Comparison of ENCODE assay signal across 23 cellular contexts in genomic region chr6:99810942-99811633, GRCh38.
"Had no signal": no experiment of that assay in that cellular context is flagged by ENCODE, and none has a peak within 500 bp of the region (broad histone marks: within the 10 kb centered on the region; RNA-seq: fewer than 3 reads in every experiment).

No MANE protein-coding gene starts in this region.

- DNase-seq: activated CD4-positive, alpha-beta T cell treated with anti-CD3 and anti-CD28 coated beads, Interleukin-2, amount 50 U/mL, for 48 hours; activated gamma-delta T cell; adrenal gland; cerebellar nuclear complex; effector memory CD8-positive, alpha-beta T cell; left ventricle myocardium inferior; mesenchymal stem cell; naive thymus-derived CD8-positive, alpha-beta T cell; ovary; psoas muscle; right lobe of liver; small intestine; stimulated activated CD4-positive, alpha-beta T cell treated with anti-CD3 and anti-CD28 coated beads, Interleukin-15, amount 100 ng/mL, for 24 hours; stimulated activated CD4-positive, alpha-beta T cell treated with anti-CD3 and anti-CD28 coated beads, Interleukin-2, amount 100 ng/mL, for 48 hours; T-helper 2 cell; WERI-Rb-1 had no signal

- H3K4me3 Mint-ChIP-seq: dendritic cell treated with granulocyte-macrophage colony-stimulating factor and Interleukin-4, amounts not matched to agents 40 ng/mL and 50 ng/mL, for 4 days; effector memory CD8-positive, alpha-beta T cell; naive thymus-derived CD8-positive, alpha-beta T cell; stimulated activated naive CD8-positive, alpha-beta T cell treated with anti-CD3 and anti-CD28 coated beads, Interleukin-15, Interleukin-2, amounts not matched to agents 100 ng/mL and 50 ng/mL, for 24 hours had no signal

- H3K36me3 ChIP-seq: adrenal gland, breast epithelium, left ventricle myocardium inferior, ovary, right lobe of liver, upper lobe of left lung, WERI-Rb-1 had no signal

- H3K4me3 ChIP-seq: adrenal gland, breast epithelium, left ventricle myocardium inferior, ovary, psoas muscle, right lobe of liver, upper lobe of left lung had no signal

- ATAC-seq: activated naive CD4-positive, alpha-beta T cell treated with anti-CD3 and anti-CD28 coated beads, Interleukin-2, amount 50 U/mL, for 72 hours; effector memory CD8-positive, alpha-beta T cell; naive thymus-derived CD8-positive, alpha-beta T cell; psoas muscle; right lobe of liver had no signal

- H3K27ac Mint-ChIP-seq: activated naive CD4-positive, alpha-beta T cell treated with anti-CD3 and anti-CD28 coated beads, Interleukin-2, amount 50 U/mL, for 72 hours; dendritic cell treated with granulocyte-macrophage colony-stimulating factor and Interleukin-4, amounts not matched to agents 40 ng/mL and 50 ng/mL, for 4 days; effector memory CD8-positive, alpha-beta T cell; stimulated activated naive CD8-positive, alpha-beta T cell treated with anti-CD3 and anti-CD28 coated beads, Interleukin-15, Interleukin-2, amounts not matched to agents 100 ng/mL and 50 ng/mL, for 24 hours had no signal

- H3K4me1 ChIP-seq: adrenal gland, breast epithelium, left ventricle myocardium inferior, psoas muscle, right lobe of liver, upper lobe of left lung had no signal

- FAIRE-seq: astrocyte, islet of Langerhans, small intestine had no signal

- H3K36me3 Mint-ChIP-seq: activated naive CD4-positive, alpha-beta T cell treated with anti-CD3 and anti-CD28 coated beads, Interleukin-2, amount 50 U/mL, for 72 hours; naive thymus-derived CD8-positive, alpha-beta T cell had no signal

- H3K27ac ChIP-seq: adrenal gland, breast epithelium, left ventricle myocardium inferior, ovary, psoas muscle, right lobe of liver, upper lobe of left lung, WERI-Rb-1 had no signal

- H3K27me3 Mint-ChIP-seq: dendritic cell treated with granulocyte-macrophage colony-stimulating factor and Interleukin-4, amounts not matched to agents 40 ng/mL and 50 ng/mL, for 4 days had no signal

- H3K27me3 ChIP-seq: adrenal gland, breast epithelium, ovary, right lobe of liver, upper lobe of left lung had no signal

- H3K9me3 ChIP-seq: adrenal gland, breast epithelium, left ventricle myocardium inferior, ovary, psoas muscle, right lobe of liver, upper lobe of left lung had no signal

- H3K4me1 Mint-ChIP-seq: naive thymus-derived CD8-positive, alpha-beta T cell had no signal

- H3K9me3 Mint-ChIP-seq: activated naive CD4-positive, alpha-beta T cell treated with anti-CD3 and anti-CD28 coated beads, Interleukin-2, amount 50 U/mL, for 72 hours; dendritic cell treated with granulocyte-macrophage colony-stimulating factor and Interleukin-4, amounts not matched to agents 40 ng/mL and 50 ng/mL, for 4 days; effector memory CD8-positive, alpha-beta T cell; stimulated activated naive CD8-positive, alpha-beta T cell treated with anti-CD3 and anti-CD28 coated beads, Interleukin-15, Interleukin-2, amounts not matched to agents 100 ng/mL and 50 ng/mL, for 24 hours had no signal
